Comparison of ENCODE assay signal across 25 cellular contexts in genomic region chr10:112739219-112739969, GRCh38.
A peak's percentile ranks its signal among the peaks of the same experiment; 100 is the strongest.
DNase-seq lines count a peak whose midpoint lies in the region; ATAC-seq and TF ChIP-seq lines count a peak whose summit lies in the region.
"Had no signal": no experiment of that assay in that cellular context is flagged by ENCODE, and none has a peak within 500 bp of the region (broad histone marks: within the 10 kb centered on the region; RNA-seq: fewer than 3 reads in every experiment).

No MANE protein-coding gene starts in this region.

- no peaks in the 10 kb centered on the region for H3K79me2 ChIP-seq in PC-3 (ENCODE audit: low read length)

- H3K27ac ChIP-seq in PC-3 (ENCODE audit: low read length) (no peak overlapping the region), thyroid gland (no peak overlapping the region)
- H3K27ac ChIP-seq: BLaER1, GM23248, KMS-11, Peyer's patch, SJSA1 had no signal

- no peaks in the 10 kb centered on the region for H3K9me2 ChIP-seq in PC-3 (replicated peaks; ENCODE audit: low read length)

- no peak overlapping the region for H2AFZ ChIP-seq in PC-3 (ENCODE audit: low read length)
- H2AFZ ChIP-seq: GM23248 had no signal

- H3K4me3 Mint-ChIP-seq in chondrocyte (ENCODE audit: unreplicated experiment) (no peak overlapping the region), nephron (no peak overlapping the region)
- no peak overlapping the region for H3K4me3 Mint-ChIP-seq in stimulated activated naive B cell treated with anti-CD40 and anti-IgM and Interleukin-4, amounts not matched to agents 10 μg/mL and 1 μg/mL and 100 μg/mL, for 72 hours
- H3K4me3 Mint-ChIP-seq: CD4-positive, alpha-beta memory T cell had no signal

- H3K4me1 Mint-ChIP-seq in chondrocyte (ENCODE audit: low read depth) = peaks cover 31% of the 10 kb centered on the region
- peaks cover 57% of the 10 kb centered on the region for H3K4me1 Mint-ChIP-seq in nephron
- peaks cover 0 to 6% of the 10 kb centered on the region in 2 donors for H3K4me1 Mint-ChIP-seq in stimulated activated naive B cell treated with anti-CD40 and anti-IgM and Interleukin-4, amounts not matched to agents 10 μg/mL and 1 μg/mL and 100 μg/mL, for 72 hours
- H3K4me1 Mint-ChIP-seq: CD4-positive, alpha-beta memory T cell had no signal

- H3K27me3 ChIP-seq in PC-3 (ENCODE audit: low read length) (no peaks in the 10 kb centered on the region), thyroid gland (no peaks in the 10 kb centered on the region)
- H3K27me3 ChIP-seq: BLaER1, Peyer's patch, SJSA1 had no signal

- H3K36me3 Mint-ChIP-seq in chondrocyte (ENCODE audit: low read depth) (peaks cover 2% of the 10 kb centered on the region), nephron (ENCODE audit: low read depth) (no peaks in the 10 kb centered on the region)
- peaks cover 25 to 52% of the 10 kb centered on the region in 2 donors for H3K36me3 Mint-ChIP-seq in stimulated activated naive B cell treated with anti-CD40 and anti-IgM and Interleukin-4, amounts not matched to agents 10 μg/mL and 1 μg/mL and 100 μg/mL, for 72 hours

- H3K27me3 Mint-ChIP-seq in chondrocyte (ENCODE audit: low read depth) (no peaks in the 10 kb centered on the region), nephron (ENCODE audit: low read depth) (no peaks in the 10 kb centered on the region)
- no peaks in the 10 kb centered on the region for H3K27me3 Mint-ChIP-seq in stimulated activated naive B cell treated with anti-CD40 and anti-IgM and Interleukin-4, amounts not matched to agents 10 μg/mL and 1 μg/mL and 100 μg/mL, for 72 hours
- H3K27me3 Mint-ChIP-seq: CD4-positive, alpha-beta memory T cell had no signal

- H3K9ac ChIP-seq in PC-3 (ENCODE audit: low read length) = no peak overlapping the region
- H3K9ac ChIP-seq: BLaER1, GM23248, KMS-11 had no signal

- H3K9me3 ChIP-seq in PC-3 (ENCODE audit: low read length) (no peaks in the 10 kb centered on the region), thyroid gland (no peaks in the 10 kb centered on the region)
- H3K9me3 ChIP-seq: HAP-1, Peyer's patch, SJSA1 had no signal

- intact Hi-C loops in left colon (cut with DNase I, micrococcal nuclease) = no loop called here
- intact Hi-C loops in PC-3 (cut with micrococcal nuclease) = no loop called here
- intact Hi-C loops in thyroid gland (cut with DNase I) = no loop called here

- no TSS peak for BruUV-seq in PC-3 (replicated peaks; lab: Mats Ljungman, UMichigan)

- H3K4me1 ChIP-seq in PC-3 (ENCODE audit: insufficient read depth, low read length) = peaks cover 35% of the 10 kb centered on the region
- H3K4me1 ChIP-seq in thyroid gland = peaks cover 6 to 21% of the 10 kb centered on the region in 2 donors

- ATAC-seq in left colon = peak; percentile 62
- no peak for ATAC-seq in stimulated activated naive B cell treated with anti-CD40 and anti-IgM and Interleukin-4, amounts not matched to agents 10 μg/mL and 1 μg/mL and 100 μg/mL, for 72 hours (replicated peaks)
- no peak for ATAC-seq in GM21786 (IDR thresholded peaks at IDR 0.05; ENCODE audit: unreplicated experiment)
- ATAC-seq in PC-3 = no peak
- ATAC-seq: GM12878 had no signal

- CTCF ChIA-PET in PC-3 (lab: Charles Lee) = no interaction called here

- POLR2A ChIA-PET in PC-3 (lab: Charles Lee; ENCODE audit: unreplicated experiment) = no interaction called here

- peaks cover 13% of the 10 kb centered on the region for H3F3A ChIP-seq in PC-3 (ENCODE audit: low read length, unreplicated experiment)

- TF ChIP-seq POLR2A in thyroid gland (IDR thresholded peaks at IDR 0.05) = no peak

- WGBS in thyroid gland, 2 donors = 97 to 100% methylated on average over 4 of the region's 4 CpGs

- no peak overlapping the region for H3K4me2 ChIP-seq in PC-3 (ENCODE audit: low read length)
- H3K4me2 ChIP-seq: BLaER1, KMS-11 had no signal

- peak overlapping the region; percentile 13 for H3K27ac Mint-ChIP-seq in chondrocyte (ENCODE audit: unreplicated experiment)
- peak overlapping the region; percentile 83 to 87 (median 86) for H3K27ac Mint-ChIP-seq in nephron
- H3K27ac Mint-ChIP-seq in stimulated activated naive B cell treated with anti-CD40 and anti-IgM and Interleukin-4, amounts not matched to agents 10 μg/mL and 1 μg/mL and 100 μg/mL, for 72 hours = peak overlapping the region; percentile 69
- H3K27ac Mint-ChIP-seq: CD4-positive, alpha-beta memory T cell had no signal

- DNase-seq in chondrocyte (ENCODE audit: low spot score) (no peak), left colon (no peak), NCI-H226 (no peak), PC-3 (no peak), thyroid gland (no peak)
- DNase-seq in stimulated activated naive B cell treated with anti-CD40 and anti-IgM and Interleukin-4, amounts not matched to agents 10 μg/mL and 1 μg/mL and 100 μg/mL, for 72 hours = no peak
- DNase-seq: ACHN; CD4-positive, alpha-beta memory T cell; DND-41; GM23248; NCI-H1105; NCI-H146; NCI-H2029; NCI-H345; NCI-H524; NCI-H774; NK-92 treated with Interleukin-12 subunit alpha and Interleukin-12 subunit beta, amount 100 ng/mL, for 24 hours; Peyer's patch had no signal

- H3K4me3 ChIP-seq in PC-3 (ENCODE audit: low read length) = no peak overlapping the region
- H3K4me3 ChIP-seq in thyroid gland (replicated peaks in 1 of 3) = no peak overlapping the region
- H3K4me3 ChIP-seq: BLaER1, GM12878, GM23248, HAP-1, Peyer's patch, SJSA1 had no signal

- H3K36me3 ChIP-seq in PC-3 (ENCODE audit: low read depth, low read length) = no peaks in the 10 kb centered on the region
- H3K36me3 ChIP-seq in thyroid gland = no peaks in the 10 kb centered on the region
- H3K36me3 ChIP-seq: HAP-1, Peyer's patch, SJSA1 had no signal

- H3K9me3 Mint-ChIP-seq in chondrocyte (ENCODE audit: low read depth) = no peaks in the 10 kb centered on the region
- H3K9me3 Mint-ChIP-seq in nephron = no peaks in the 10 kb centered on the region
- H3K9me3 Mint-ChIP-seq in stimulated activated naive B cell treated with anti-CD40 and anti-IgM and Interleukin-4, amounts not matched to agents 10 μg/mL and 1 μg/mL and 100 μg/mL, for 72 hours = peaks cover 0 to 4% of the 10 kb centered on the region in 2 donors

- no peak for TF ChIP-seq CTCF in chondrocyte (IDR thresholded peaks at IDR 0.05)
- TF ChIP-seq CTCF in nephron (IDR thresholded peaks at IDR 0.05; ENCODE audit: unreplicated experiment in 3 of 3) = no peak
- no peak for TF ChIP-seq CTCF in PC-3 (conservative IDR thresholded peaks at IDR 0.05; ENCODE audit: low read depth, low read length)
- no peak for TF ChIP-seq CTCF in thyroid gland (IDR thresholded peaks at IDR 0.05)

- H4K20me1 ChIP-seq in PC-3 (ENCODE audit: low read length) = no peaks in the 10 kb centered on the region
- H4K20me1 ChIP-seq: BLaER1 had no signal

Comparison
In these comparisons a context has a peak if more than half of its experiments do, and no peak if none do; other contexts are left out.
1. H3K27ac Mint-ChIP-seq: peak in every context shown above with its lines; median percentile 86 in nephron; 69 in stimulated activated naive B cell treated with anti-CD40 and anti-IgM and Interleukin-4, amounts not matched to agents 10 μg/mL and 1 μg/mL and 100 μg/mL, for 72 hours; 13 in chondrocyte.